ENCODE assay signal across 8 cellular contexts in genomic region chr11:121589946-121590537, GRCh38.
A peak's percentile ranks its signal among the peaks of the same experiment; 100 is the strongest.
DNase-seq lines count a peak whose midpoint lies in the region; ATAC-seq and TF ChIP-seq lines count a peak whose summit lies in the region.

No MANE protein-coding gene starts in this region.

- H3K27ac ChIP-seq in dorsolateral prefrontal cortex = peak overlapping the region in 52 of 59 donors; percentile 12 to 84 (median 65)

- no peaks in the 10 kb centered on the region for H3K27me3 ChIP-seq in dorsolateral prefrontal cortex

- H3K9me3 Mint-ChIP-seq in endothelial cell (ENCODE audit: unreplicated experiment) = no peaks in the 10 kb centered on the region

- no peak overlapping the region for H3K4me3 ChIP-seq in dorsolateral prefrontal cortex

- CTCF ChIA-PET in HEK293T (lab: Yijun Ruan, JAX) = interaction anchor here (0.6 kb wide), 1 partner anchor 298 kb away, joined by 3 read pairs; the partner anchor contains the start of gene SC5D

- TF ChIP-seq CTCF in dorsolateral prefrontal cortex (IDR thresholded peaks at IDR 0.05 in 54 of 56, conservative IDR thresholded peaks at IDR 0.05 in 2 of 56; ENCODE audit: low read depth in 1 of 56, partially characterized antibody in 56 of 56) (no peak), endothelial cell (IDR thresholded peaks at IDR 0.05; ENCODE audit: unreplicated experiment) (no peak)

- DNase-seq in dorsolateral prefrontal cortex (peak in 1 of 10 donors; percentile 42), NCI-H226 (no peak), HEK293T (ENCODE audit: extremely low spot score) (no peak), endothelial cell (ENCODE audit: low spot score) (no peak), middle frontal gyrus (ENCODE audit: extremely low spot score, low spot score) (no peak)

- H3K4me1 Mint-ChIP-seq in endothelial cell (ENCODE audit: unreplicated experiment) = peaks cover 11% of the 10 kb centered on the region

- intact Hi-C loops in dorsolateral prefrontal cortex (cut with DNase I) = loop anchor here (2.0 to 5.0 kb wide), 4 partner anchors 138 to 343 kb away; partner anchors contain the start of genes SORL1 (in 2 of the 2) and SORL1-AS1 (in 2 of the 2)

- peaks cover 5% of the 10 kb centered on the region for H3K36me3 Mint-ChIP-seq in endothelial cell (ENCODE audit: low read depth, unreplicated experiment)

- no peak overlapping the region for H3K27ac Mint-ChIP-seq in endothelial cell (ENCODE audit: unreplicated experiment)

- ATAC-seq in GM18498 (IDR thresholded peaks at IDR 0.05; ENCODE audit: unreplicated experiment) = peak; percentile 78
- peak; percentile 87 for ATAC-seq in GM21423 (IDR thresholded peaks at IDR 0.05; ENCODE audit: unreplicated experiment)
- ATAC-seq in HG03558 (IDR thresholded peaks at IDR 0.05; ENCODE audit: extremely low read depth, unreplicated experiment) = peak; percentile 59

- H3K4me3 Mint-ChIP-seq in endothelial cell (ENCODE audit: unreplicated experiment) = no peak overlapping the region

- H3K27me3 Mint-ChIP-seq in endothelial cell (ENCODE audit: unreplicated experiment) = peaks cover 2% of the 10 kb centered on the region

- POLR2A ChIA-PET in HEK293T (lab: Yijun Ruan, JAX) = no interaction called here

TF ChIP-seq in HEK293T, 16 proteins besides CTCF, POLR2A, EP300 and RAD21:
- TF ChIP-seq LEF1 (IDR thresholded peaks at IDR 0.05; ENCODE audit: borderline replicate concordance) (no peak), ELF4 (IDR thresholded peaks at IDR 0.05) (no peak), FOXK2 (IDR thresholded peaks at IDR 0.05) (no peak), FOXM1 (IDR thresholded peaks at IDR 0.05; ENCODE audit: borderline replicate concordance) (no peak), SP1 (IDR thresholded peaks at IDR 0.05) (no peak), TARDBP (IDR thresholded peaks at IDR 0.05) (no peak), HDGF (IDR thresholded peaks at IDR 0.05; ENCODE audit: borderline replicate concordance) (no peak), CTBP1 (IDR thresholded peaks at IDR 0.05; ENCODE audit: borderline replicate concordance) (no peak), ZNF384 (IDR thresholded peaks at IDR 0.05) (no peak), NFRKB (IDR thresholded peaks at IDR 0.05) (no peak), ARNT (IDR thresholded peaks at IDR 0.05) (no peak), L3MBTL2 (conservative IDR thresholded peaks at IDR 0.05) (no peak), FOXA1 (IDR thresholded peaks at IDR 0.05) (no peak)
TF ChIP-seq in HEK293T: peak in this region for 0.
